In genomic region chr2:133209325-133209724, GRCh38 we compare ENCODE assay signal across 28 cellular contexts.
DNase-seq lines count a peak whose midpoint lies in the region; ATAC-seq, FAIRE-seq and TF ChIP-seq lines count a peak whose summit lies in the region.
"Had no signal": no experiment of that assay in that cellular context is flagged by ENCODE, and none has a peak within 500 bp of the region (broad histone marks: within the 10 kb centered on the region; RNA-seq: fewer than 3 reads in every experiment).

No MANE protein-coding gene starts in this region.

- CTCF ChIA-PET in A549 (lab: Yijun Ruan, JAX), result interaction anchor here (1.3 kb wide), 1 partner anchor 662 kb away, joined by 3 read pairs; no protein-coding TSS in a partner anchor

- H3K9me3 Mint-ChIP-seq in type B pancreatic cell, result no peaks in the 10 kb centered on the region

- H3K4me3 Mint-ChIP-seq in type B pancreatic cell, result no peak overlapping the region
- H3K4me3 Mint-ChIP-seq: B cell; CD4-positive, alpha-beta T cell; CD8-positive, alpha-beta T cell had no signal

- no peak for TF ChIP-seq CTCF in A549 (IDR thresholded peaks at IDR 0.05)
- TF ChIP-seq CTCF in right lobe of liver (IDR thresholded peaks at IDR 0.05), result no peak
- TF ChIP-seq CTCF in type B pancreatic cell (conservative IDR thresholded peaks at IDR 0.05), result no peak

- no peaks in the 10 kb centered on the region for H3K4me1 Mint-ChIP-seq in type B pancreatic cell (ENCODE audit: unreplicated experiment)
- H3K4me1 Mint-ChIP-seq: B cell had no signal

- H3K36me3 ChIP-seq in SK-N-MC (ENCODE audit: insufficient read depth, low read length) (peaks cover 24% of the 10 kb centered on the region), right lobe of liver (no peaks in the 10 kb centered on the region)
- H3K36me3 ChIP-seq: BLaER1 treated with 17β-estradiol and CSF1 and Interleukin-3, amounts not matched to agents 10 nM and 100 nM had no signal

- no peak for TF ChIP-seq EP300 in A549 (IDR thresholded peaks at IDR 0.05)

- intact Hi-C loops in right lobe of liver (cut with DNase I), result no loop called here

- POLR2A ChIA-PET in A549 (lab: Yijun Ruan, JAX), result no interaction called here

- TF ChIP-seq RAD21 in A549 (conservative IDR thresholded peaks at IDR 0.05 in 1 of 2, IDR thresholded peaks at IDR 0.05 in 1 of 2), result no peak

- TF ChIP-seq POLR2A in A549 (IDR thresholded peaks at IDR 0.05; ENCODE audit: low read length) (no peak), right lobe of liver (IDR thresholded peaks at IDR 0.05) (no peak)

- H3K27me3 ChIP-seq in right lobe of liver, result no peaks in the 10 kb centered on the region
- H3K27me3 ChIP-seq: BLaER1 treated with 17β-estradiol and CSF1 and Interleukin-3, amounts not matched to agents 10 nM and 100 nM had no signal

- FAIRE-seq in A549 (lab: Jason Lieb, UNC), result no peak
- FAIRE-seq: A204.1, D721Med, GM12878, GM12892, GM18507, GM19239 had no signal

- DNase-seq in A549 (ENCODE audit: low read depth in 1 of 2, low spot score in 1 of 2) (no peak), HuH-7 (ENCODE audit: low spot score) (peak; percentile 5), SK-N-MC (ENCODE audit: low read depth, low spot score) (no peak), right lobe of liver (no peak), type B pancreatic cell (ENCODE audit: extremely low spot score, unreplicated experiment) (no peak)
- DNase-seq: 8988T; AML-193; Caco-2; Calu3; CD4-positive, alpha-beta T cell; CD8-positive, alpha-beta T cell; DMS53; DMS79; DND-41; EL; GDM1 had no signal

- no peak for ATAC-seq in A549
- ATAC-seq in right lobe of liver, result peak; percentile 69 to 87 (median 82)
- no peak for ATAC-seq in HG03520 (IDR thresholded peaks at IDR 0.05; ENCODE audit: unreplicated experiment)
- ATAC-seq in GM18861 (IDR thresholded peaks at IDR 0.05; ENCODE audit: unreplicated experiment), result no peak
- ATAC-seq in GM21737 (IDR thresholded peaks at IDR 0.05; ENCODE audit: unreplicated experiment), result no peak
- ATAC-seq: CD8-positive, alpha-beta T cell; GM12878 had no signal

- H3K4me2 ChIP-seq in A549, result peak overlapping the region; percentile 19; the same call in 2 of the 3 replicates
- H3K4me2 ChIP-seq: BLaER1 treated with 17β-estradiol and CSF1 and Interleukin-3, amounts not matched to agents 10 nM and 100 nM had no signal

- H3K4me3 ChIP-seq in A549, result no peak overlapping the region
- H3K4me3 ChIP-seq in SK-N-MC, result no peak overlapping the region
- no peak overlapping the region for H3K4me3 ChIP-seq in right lobe of liver
- H3K4me3 ChIP-seq: BLaER1 treated with 17β-estradiol and CSF1 and Interleukin-3, amounts not matched to agents 10 nM and 100 nM; GM12878 had no signal

- H3K27me3 Mint-ChIP-seq in type B pancreatic cell, result no peaks in the 10 kb centered on the region
- H3K27me3 Mint-ChIP-seq: B cell; CD4-positive, alpha-beta T cell had no signal

- H3K9ac ChIP-seq in SK-N-MC (ENCODE audit: insufficient read length), result no peak overlapping the region
- H3K9ac ChIP-seq: BLaER1 treated with 17β-estradiol and CSF1 and Interleukin-3, amounts not matched to agents 10 nM and 100 nM had no signal

- peaks cover 5% of the 10 kb centered on the region for H3K36me3 Mint-ChIP-seq in type B pancreatic cell
- H3K36me3 Mint-ChIP-seq: CD8-positive, alpha-beta T cell had no signal

- H3K27ac ChIP-seq in A549 (no peak overlapping the region), SK-N-MC (peak overlapping the region; percentile 57), right lobe of liver (peak overlapping the region in 2 of 3 donors; percentile 31 to 40)
- H3K27ac ChIP-seq: BLaER1 treated with 17β-estradiol and CSF1 and Interleukin-3, amounts not matched to agents 10 nM and 100 nM; C4-2B had no signal

- no peaks in the 10 kb centered on the region for H3K9me3 ChIP-seq in A549
- H3K9me3 ChIP-seq in SK-N-MC (ENCODE audit: low read depth, low read length), result no peaks in the 10 kb centered on the region
- H3K9me3 ChIP-seq in right lobe of liver, result no peaks in the 10 kb centered on the region

- H3K4me1 ChIP-seq in A549 (peaks cover 10% of the 10 kb centered on the region; the same call in 2 of the 3 replicates), right lobe of liver (peaks cover 0 to 6% (median 2%) of the 10 kb centered on the region in 4 donors)
- H3K4me1 ChIP-seq: BLaER1 treated with 17β-estradiol and CSF1 and Interleukin-3, amounts not matched to agents 10 nM and 100 nM; Caco-2 had no signal

- H3K27ac Mint-ChIP-seq in type B pancreatic cell, result no peak overlapping the region
- H3K27ac Mint-ChIP-seq: B cell; CD4-positive, alpha-beta T cell; CD8-positive, alpha-beta T cell had no signal

- 79% methylated on average over 2 of the region's 2 CpGs for WGBS in A549 (ENCODE audit: missing lambda C conversion rate)
- 57% methylated on average over 2 of the region's 2 CpGs for WGBS in right lobe of liver (ENCODE audit: insufficient coverage, low coverage, low lambda C conversion rate, missing lambda C conversion rate)

TF ChIP-seq in A549, 52 proteins besides CTCF, POLR2A, EP300 and RAD21:
- no peak for TF ChIP-seq CBX2 (IDR thresholded peaks at IDR 0.05; ENCODE audit: borderline replicate concordance, low read depth)
- TF ChIP-seq HDAC2 (IDR thresholded peaks at IDR 0.05), result no peak
- no peak for TF ChIP-seq ZSCAN20 (CRISPR knock-in tag; IDR thresholded peaks at IDR 0.05)
- no peak for TF ChIP-seq CBX8 (IDR thresholded peaks at IDR 0.05)
- TF ChIP-seq BHLHE40 (IDR thresholded peaks at IDR 0.05; ENCODE audit: low read depth, low read length), result no peak

Comparison
In these comparisons a context has a peak if more than half of its experiments do, and no peak if none do; other contexts are left out.
1. ATAC-seq: peak in right lobe of liver (4 of 4); none in A549 (0 of 2), HG03520 (single experiment), GM18861 (single experiment) and GM21737 (single experiment).
2. H3K27ac ChIP-seq: peak in SK-N-MC (single experiment) and right lobe of liver (2 of 3); none in A549 (0 of 2).